7 cellular contexts compared by ENCODE assay signal in the genomic region with DNA sequence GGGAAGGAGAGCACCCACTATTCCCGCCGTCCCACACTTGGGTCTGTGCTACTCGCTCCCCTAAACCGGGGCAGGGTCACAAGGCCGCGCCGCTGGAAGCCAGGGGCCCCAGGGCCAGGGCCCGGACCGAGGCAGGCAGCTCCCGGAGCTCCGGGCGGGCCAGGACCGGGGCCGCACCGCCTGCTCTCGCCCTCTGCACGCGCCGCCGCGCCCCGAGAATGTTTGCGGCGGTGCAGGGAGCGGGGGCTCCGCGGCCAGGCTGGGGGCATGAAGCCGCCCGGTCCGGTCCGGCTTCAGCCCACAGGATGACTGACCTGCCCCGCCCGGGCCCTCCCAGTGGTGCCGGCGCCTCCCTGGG. TPM values are rescaled to one million over a fixed set of nuclear protein-coding genes. Genes with fewer than 3 reads are reported as not detected.
DNase-seq lines count a peak whose midpoint lies in the region; ATAC-seq and TF ChIP-seq lines count a peak whose summit lies in the region.

No MANE protein-coding gene starts in this region.

- ATAC-seq in GM23338 = peak; percentile 54
- peak in 1 of 2 donors; percentile 20 for ATAC-seq in right cardiac atrium
- peak; percentile 8 to 19 for ATAC-seq in stimulated activated naive B cell treated with anti-CD40 and anti-IgM and Interleukin-4, amounts not matched to agents 10 μg/mL and 1 μg/mL and 100 μg/mL, for 72 hours (replicated peaks)

- H3K4me1 ChIP-seq in GM23338 (ENCODE audit: insufficient read depth) (peaks cover 6% of the 10 kb centered on the region; the same call in 1 of the 2 replicates), SK-N-SH (ENCODE audit: control insufficient read depth in 1 of 2, insufficient read depth in 2 of 2, low read depth in 1 of 2, low read length in 1 of 2) (peaks cover 0 to 4% of the 10 kb centered on the region in 2 experiments; a peak in 1 of 4 replicates), right cardiac atrium (ENCODE audit: control insufficient read depth, insufficient read depth, low read length) (no peaks in the 10 kb centered on the region)

- TF ChIP-seq CTCF in GM23338 (conservative IDR thresholded peaks at IDR 0.05; ENCODE audit: low read depth in 2 of 2) (no peak), SK-N-SH (IDR thresholded peaks at IDR 0.05) (no peak)

- peaks cover 11% of the 10 kb centered on the region for H3K4me1 Mint-ChIP-seq in GM23338
- peaks cover 6 to 10% of the 10 kb centered on the region in 2 donors for H3K4me1 Mint-ChIP-seq in stimulated activated naive B cell treated with anti-CD40 and anti-IgM and Interleukin-4, amounts not matched to agents 10 μg/mL and 1 μg/mL and 100 μg/mL, for 72 hours

- peaks cover 30% of the 10 kb centered on the region for H3K36me3 ChIP-seq in GM23338 (ENCODE audit: insufficient read depth)
- no peaks in the 10 kb centered on the region for H3K36me3 ChIP-seq in SK-N-SH (replicated peaks in 1 of 2; ENCODE audit: control insufficient read depth in 1 of 2, insufficient read depth in 2 of 2, low read length in 1 of 2)

- POLR2A ChIA-PET in SK-N-SH (lab: Yijun Ruan, JAX) = interaction anchor here (0.6 to 0.9 kb wide), 2 partner anchors 163 to 333 kb away, joined by 3 to 4 read pairs; no protein-coding TSS in a partner anchor

- peaks cover 47% of the 10 kb centered on the region for H3K36me3 Mint-ChIP-seq in GM23338 (ENCODE audit: low read depth)
- H3K36me3 Mint-ChIP-seq in stimulated activated naive B cell treated with anti-CD40 and anti-IgM and Interleukin-4, amounts not matched to agents 10 μg/mL and 1 μg/mL and 100 μg/mL, for 72 hours = peaks cover 0 to 5% of the 10 kb centered on the region in 2 donors

- no peak overlapping the region for H3K27ac Mint-ChIP-seq in GM23338
- no peak overlapping the region for H3K27ac Mint-ChIP-seq in stimulated activated naive B cell treated with anti-CD40 and anti-IgM and Interleukin-4, amounts not matched to agents 10 μg/mL and 1 μg/mL and 100 μg/mL, for 72 hours

- peak overlapping the region; percentile 92 for H3K4me3 Mint-ChIP-seq in GM23338
- peak overlapping the region; percentile 89 to 91 for H3K4me3 Mint-ChIP-seq in stimulated activated naive B cell treated with anti-CD40 and anti-IgM and Interleukin-4, amounts not matched to agents 10 μg/mL and 1 μg/mL and 100 μg/mL, for 72 hours

- H3K9me2 ChIP-seq in GM23338 (ENCODE audit: insufficient read depth) (peaks cover 7% of the 10 kb centered on the region; the same call in 1 of the 2 replicates), SK-N-SH (no peaks in the 10 kb centered on the region)

- WGBS in SK-N-SH (ENCODE audit: low lambda C conversion rate) = 27% methylated on average over 12 of the region's 35 CpGs
- 4% methylated on average over 35 of the region's 35 CpGs for WGBS in right cardiac atrium

- H3K27me3 ChIP-seq in GM23338 (ENCODE audit: insufficient read depth) = peaks cover 10% of the 10 kb centered on the region
- no peaks in the 10 kb centered on the region; the same call in 1 of the 2 replicates for H3K27me3 ChIP-seq in SK-N-SH (ENCODE audit: insufficient read depth)
- no peaks in the 10 kb centered on the region for H3K27me3 ChIP-seq in right cardiac atrium (ENCODE audit: control insufficient read depth, insufficient read depth)

- DNase-seq in GM23338 (ENCODE audit: low spot score) = no peak
- no peak for DNase-seq in SK-N-SH
- no peak for DNase-seq in right cardiac atrium
- no peak for DNase-seq in stimulated activated naive B cell treated with anti-CD40 and anti-IgM and Interleukin-4, amounts not matched to agents 10 μg/mL and 1 μg/mL and 100 μg/mL, for 72 hours
- no peak for DNase-seq in COLO829 (ENCODE audit: low spot score)
- no peak for DNase-seq in cortex of kidney (lab: John Stamatoyannopoulos, UW)
- DNase-seq in midbrain (lab: John Stamatoyannopoulos, UW) = no peak

- no peak for TF ChIP-seq EP300 in SK-N-SH (IDR thresholded peaks at IDR 0.05; ENCODE audit: borderline replicate concordance in 1 of 2, low read depth in 1 of 2, low read length in 1 of 2)

- intact Hi-C loops in right cardiac atrium (cut with DNase I) = no loop called here

- peaks cover 9% of the 10 kb centered on the region for H3K27me3 Mint-ChIP-seq in GM23338 (ENCODE audit: insufficient read depth, low read depth, poor library complexity)
- peaks cover 41 to 48% of the 10 kb centered on the region in 2 donors for H3K27me3 Mint-ChIP-seq in stimulated activated naive B cell treated with anti-CD40 and anti-IgM and Interleukin-4, amounts not matched to agents 10 μg/mL and 1 μg/mL and 100 μg/mL, for 72 hours

- TF ChIP-seq RAD21 in SK-N-SH (IDR thresholded peaks at IDR 0.05; ENCODE audit: low read length) = no peak

- H3K9me3 ChIP-seq in SK-N-SH (no peaks in the 10 kb centered on the region), right cardiac atrium (ENCODE audit: control insufficient read depth, low read length) (no peaks in the 10 kb centered on the region)

- peak overlapping the region; percentile 14; the same call in 1 of the 2 replicates for H3K9ac ChIP-seq in SK-N-SH

- peak overlapping the region; percentile 86 for H3K4me3 ChIP-seq in GM23338
- H3K4me3 ChIP-seq in SK-N-SH (ENCODE audit: low read depth in 2 of 2, low read length in 1 of 2) = peak overlapping the region; percentile 67 to 82
- H3K4me3 ChIP-seq in right cardiac atrium (ENCODE audit: low read length) = peak overlapping the region; percentile 68

- no peak overlapping the region for H3K27ac ChIP-seq in GM23338 (ENCODE audit: low read depth)
- no peak overlapping the region for H3K27ac ChIP-seq in SK-N-SH (ENCODE audit: low read depth in 2 of 2, low read length in 1 of 2)
- no peak overlapping the region for H3K27ac ChIP-seq in right cardiac atrium (ENCODE audit: low read length)

- H4K20me1 ChIP-seq in GM23338 (replicated peaks; ENCODE audit: insufficient read depth) (peaks cover 11% of the 10 kb centered on the region), SK-N-SH (ENCODE audit: insufficient read depth) (no peaks in the 10 kb centered on the region)

- CTCF ChIA-PET in SK-N-SH (lab: Yijun Ruan, JAX) = no interaction called here

- H3F3A ChIP-seq in GM23338 (replicated peaks; ENCODE audit: low read depth) (peaks cover 3% of the 10 kb centered on the region; the same call in 1 of the 2 replicates), SK-N-SH (replicated peaks; ENCODE audit: insufficient read depth) (no peaks in the 10 kb centered on the region)

- H3K9me3 Mint-ChIP-seq in GM23338 = no peaks in the 10 kb centered on the region
- peaks cover 0 to 1% of the 10 kb centered on the region in 2 donors for H3K9me3 Mint-ChIP-seq in stimulated activated naive B cell treated with anti-CD40 and anti-IgM and Interleukin-4, amounts not matched to agents 10 μg/mL and 1 μg/mL and 100 μg/mL, for 72 hours

- peaks cover 12% of the 10 kb centered on the region for H3K79me2 ChIP-seq in GM23338 (replicated peaks; ENCODE audit: insufficient read depth)
- H3K79me2 ChIP-seq in SK-N-SH (ENCODE audit: insufficient read depth) = no peaks in the 10 kb centered on the region

- H2AFZ ChIP-seq in GM23338 = peak overlapping the region; percentile 77
- H2AFZ ChIP-seq in SK-N-SH (ENCODE audit: low read depth) = peak overlapping the region; percentile 98

- H3K4me2 ChIP-seq in GM23338 (peak overlapping the region; percentile 96), SK-N-SH (peak overlapping the region; percentile 83)

TF ChIP-seq in GM23338, 12 proteins besides CTCF, POLR2A, EP300 and RAD21 (continues in another document):
- TF ChIP-seq EZH2phosphoT487 (IDR thresholded peaks at IDR 0.05; ENCODE audit: unreplicated experiment) = no peak
- TF ChIP-seq NANOG (IDR thresholded peaks at IDR 0.05; ENCODE audit: borderline replicate concordance) = no peak
- TF ChIP-seq ZNF331 (CRISPR knock-in tag; IDR thresholded peaks at IDR 0.05; ENCODE audit: low read depth) = no peak
- TF ChIP-seq EZH2 (IDR thresholded peaks at IDR 0.05; ENCODE audit: low read depth, unreplicated experiment) = no peak
- no peak for TF ChIP-seq STAT1 (IDR thresholded peaks at IDR 0.05; ENCODE audit: unreplicated experiment)
- TF ChIP-seq CREB1 (CRISPR knock-in tag; IDR thresholded peaks at IDR 0.05; ENCODE audit: low read depth) = no peak
- TF ChIP-seq, protein P1, sequence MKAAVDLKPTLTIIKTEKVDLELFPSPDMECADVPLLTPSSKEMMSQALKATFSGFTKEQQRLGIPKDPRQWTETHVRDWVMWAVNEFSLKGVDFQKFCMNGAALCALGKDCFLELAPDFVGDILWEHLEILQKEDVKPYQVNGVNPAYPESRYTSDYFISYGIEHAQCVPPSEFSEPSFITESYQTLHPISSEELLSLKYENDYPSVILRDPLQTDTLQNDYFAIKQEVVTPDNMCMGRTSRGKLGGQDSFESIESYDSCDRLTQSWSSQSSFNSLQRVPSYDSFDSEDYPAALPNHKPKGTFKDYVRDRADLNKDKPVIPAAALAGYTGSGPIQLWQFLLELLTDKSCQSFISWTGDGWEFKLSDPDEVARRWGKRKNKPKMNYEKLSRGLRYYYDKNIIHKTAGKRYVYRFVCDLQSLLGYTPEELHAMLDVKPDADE (IDR thresholded peaks at IDR 0.05) = no peak

RNA-seq across cellular contexts. Expression of a gene that starts 0.4 kb away (rescaled TPM):
- total RNA-seq in GM23338 (2014; rRNA removed; shearing (Covaris generic)) = 59.1 and 63.4 TPM in 2 replicates
- polyA plus RNA-seq in GM23338 (2016; fragmentation: Nextera tagmentation; extraction: Ambion mirVana) = 89.9 and 97.9 TPM in 2 replicates
- polyA plus RNA-seq in SK-N-SH (2012; rRNA removed) = 3.1 TPM in 2 replicates
- 3.4 and 3.5 TPM in 2 replicates for polyA plus RNA-seq in SK-N-SH (2012; cell fraction: cytosol; rRNA removed)
- 0.59 and 0.98 TPM in 2 replicates for polyA plus RNA-seq in SK-N-SH (2012; cell fraction: nucleus; rRNA removed)
- under 1 TPM in 3 of 4 donors, not detected in 1; 0.14 to 0.23 (median 0.15) TPM for total RNA-seq in right cardiac atrium
- polyA plus RNA-seq in right cardiac atrium = 0.20 TPM

Comparison
In these comparisons a context has a peak if more than half of its experiments do, and no peak if none do; other contexts are left out.
1. RNA of a gene that starts 0.4 kb away (polyA plus RNA-seq): 89.9 to 97.9 TPM in GM23338; 0.59 to 3.5 TPM in SK-N-SH and 0.20 TPM in right cardiac atrium (single experiment); every median in the first group is over 10 times any median in the second.
2. Peak in every context shown above with its lines, with median percentiles within 50 percentile points of each other: H3K4me3 ChIP-seq.